8 cellular contexts compared by ENCODE assay signal in the genomic region with DNA sequence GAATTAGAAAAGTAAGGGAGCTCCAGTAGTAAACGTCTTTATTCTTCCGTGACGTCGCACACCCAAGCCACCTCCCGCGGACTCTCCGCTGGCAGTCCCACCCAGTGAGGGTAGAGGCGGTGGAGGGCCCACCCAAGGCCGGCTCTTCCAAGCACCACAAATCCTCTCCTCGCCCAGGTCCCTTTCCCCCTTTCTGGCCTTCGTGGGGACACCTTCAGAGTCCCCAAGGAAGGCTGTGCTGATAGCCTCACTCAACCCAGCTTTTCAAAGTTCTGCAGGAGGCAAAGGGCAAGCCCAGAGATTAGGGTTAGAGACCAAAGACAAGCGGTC. TPM values are rescaled to one million over a fixed set of nuclear protein-coding genes. Genes with fewer than 3 reads are reported as not detected.
A peak's percentile ranks its signal among the peaks of the same experiment; 100 is the strongest.
DNase-seq lines count a peak whose midpoint lies in the region; ATAC-seq, FAIRE-seq and TF ChIP-seq lines count a peak whose summit lies in the region.

No MANE protein-coding gene starts in this region.

- no TSS peak for BruUV-seq in MCF 10A (replicated peaks; lab: Mats Ljungman, UMichigan)

- ATAC-seq in HG03460 (IDR thresholded peaks at IDR 0.05; ENCODE audit: unreplicated experiment) (peak; percentile 18), lung (ENCODE audit: insufficient read depth, low FRiP score) (no peak)

- H3K4me1 ChIP-seq in lung (ENCODE audit: control insufficient read depth in 2 of 2, insufficient read depth in 2 of 2, low read length in 2 of 2) = peaks cover 0 to 3% of the 10 kb centered on the region in 2 donors

- intact Hi-C loops in activated CD4-positive, alpha-beta T cell treated with anti-CD3 and anti-CD28 coated beads, Interleukin-2, amount 10 ng/mL, durations not matched to agents 24 days and 14 days (cut with micrococcal nuclease) = loop anchor here (1.0 kb wide), 2 partner anchors 25 to 31 kb away; partner anchors contain the start of gene NUDC
- intact Hi-C loops in MCF 10A (cut with micrococcal nuclease) = no loop called here

- peak overlapping the region; percentile 88 to 98 for H3K27ac ChIP-seq in lung (ENCODE audit: low read depth in 1 of 2, low read length in 1 of 2)

- CTCF ChIA-PET in MCF 10A (lab: Yijun Ruan, JAX) = interaction anchor here (0.6 to 1.2 kb wide), 5 partner anchors 9 to 288 kb away, joined by 3 to 4 read pairs (median 3); no protein-coding TSS in a partner anchor

- no peak for DNase-seq in activated CD4-positive, alpha-beta T cell treated with anti-CD3 and anti-CD28 coated beads, Interleukin-2, amount 10 ng/mL, durations not matched to agents 24 days and 14 days
- no peak for DNase-seq in activated CD4-positive, alpha-beta T cell treated with anti-CD3 and anti-CD28 coated beads for 48 hours
- DNase-seq in MCF 10A (ENCODE audit: unreplicated experiment) (no peak), lung (ENCODE audit: low spot score) (no peak), urothelium cell line (ENCODE audit: low spot score) (peak; percentile 33), GM19238 (ENCODE audit: insufficient read length, low spot score) (no peak), NCI-H2196 (lab: John Stamatoyannopoulos, UW; ENCODE audit: unreplicated experiment) (no peak)

- peaks cover 22% of the 10 kb centered on the region for H3K4me1 Mint-ChIP-seq in activated CD4-positive, alpha-beta T cell treated with anti-CD3 and anti-CD28 coated beads, Interleukin-2, amount 10 ng/mL, durations not matched to agents 24 days and 14 days
- peaks cover 29% of the 10 kb centered on the region for H3K4me1 Mint-ChIP-seq in MCF 10A (ENCODE audit: insufficient read depth, unreplicated experiment)

- TF ChIP-seq CTCF in MCF 10A (IDR thresholded peaks at IDR 0.05; ENCODE audit: unreplicated experiment) (no peak), lung (IDR thresholded peaks at IDR 0.05; ENCODE audit: control extremely low read depth, extremely low read depth) (no peak)

- no peaks in the 10 kb centered on the region for H3K9me3 Mint-ChIP-seq in activated CD4-positive, alpha-beta T cell treated with anti-CD3 and anti-CD28 coated beads, Interleukin-2, amount 10 ng/mL, durations not matched to agents 24 days and 14 days
- no peaks in the 10 kb centered on the region for H3K9me3 Mint-ChIP-seq in MCF 10A (ENCODE audit: unreplicated experiment)

- H3K9me3 ChIP-seq in lung (ENCODE audit: control insufficient read depth in 2 of 2, insufficient read depth in 1 of 2, low read length in 1 of 2) = no peaks in the 10 kb centered on the region

- no peaks in the 10 kb centered on the region for H3K27me3 ChIP-seq in lung (ENCODE audit: control insufficient read depth, insufficient read depth)

- FAIRE-seq in urothelium cell line (lab: Jason Lieb, UNC) = no peak

- peaks cover 52% of the 10 kb centered on the region for H3K36me3 Mint-ChIP-seq in activated CD4-positive, alpha-beta T cell treated with anti-CD3 and anti-CD28 coated beads, Interleukin-2, amount 10 ng/mL, durations not matched to agents 24 days and 14 days (ENCODE audit: low read depth)
- H3K36me3 Mint-ChIP-seq in MCF 10A (ENCODE audit: insufficient read depth, unreplicated experiment) = peaks cover 85% of the 10 kb centered on the region

- POLR2A ChIA-PET in MCF 10A (lab: Yijun Ruan, JAX) = interaction anchor here (0.5 to 6.4 kb wide), 17 partner anchors 10 to 811 kb away, joined by 3 to 103 read pairs (median 5); partner anchors contain the start of genes GPATCH3, KDF1, NUDC and SFN

- peak overlapping the region; percentile 96 for H3K4me3 Mint-ChIP-seq in activated CD4-positive, alpha-beta T cell treated with anti-CD3 and anti-CD28 coated beads, Interleukin-2, amount 10 ng/mL, durations not matched to agents 24 days and 14 days
- peak overlapping the region; percentile 91 for H3K4me3 Mint-ChIP-seq in MCF 10A (ENCODE audit: unreplicated experiment)

- peak overlapping the region; percentile 76 for H3K4me3 ChIP-seq in lung

- peaks cover 7 to 31% of the 10 kb centered on the region in 2 donors for H3K36me3 ChIP-seq in lung (ENCODE audit: control insufficient read depth in 2 of 2, insufficient read depth in 2 of 2, low read length in 2 of 2)

- no peaks in the 10 kb centered on the region for H3K27me3 Mint-ChIP-seq in activated CD4-positive, alpha-beta T cell treated with anti-CD3 and anti-CD28 coated beads, Interleukin-2, amount 10 ng/mL, durations not matched to agents 24 days and 14 days
- H3K27me3 Mint-ChIP-seq in MCF 10A (ENCODE audit: insufficient read depth, unreplicated experiment) = no peaks in the 10 kb centered on the region

- H3K27ac Mint-ChIP-seq in activated CD4-positive, alpha-beta T cell treated with anti-CD3 and anti-CD28 coated beads, Interleukin-2, amount 10 ng/mL, durations not matched to agents 24 days and 14 days = peak overlapping the region; percentile 94
- peak overlapping the region; percentile 93 for H3K27ac Mint-ChIP-seq in MCF 10A (ENCODE audit: low read depth, unreplicated experiment)

- 6% methylated on average over 12 of the region's 12 CpGs for WGBS in lung, 2 donors

RNA-seq across cellular contexts. Expression of gene GPN2, which starts 0.3 kb away (rescaled TPM):
- total RNA-seq in activated CD4-positive, alpha-beta T cell treated with anti-CD3 and anti-CD28 coated beads, Interleukin-2, amount 10 ng/mL, durations not matched to agents 24 days and 14 days = 41.8 and 47.1 TPM in 2 replicates
- total RNA-seq in MCF 10A (2022) = 38.9 and 39.7 TPM in 2 replicates
- total RNA-seq in lung = 10 to 100 TPM; 13.7 to 25.6 TPM
- 10 to 100 TPM; 15.3 to 17.6 TPM for polyA plus RNA-seq in lung

RNA-seq across cellular contexts. Expression of gene GPATCH3, which starts 9.8 kb away (rescaled TPM):
- total RNA-seq in activated CD4-positive, alpha-beta T cell treated with anti-CD3 and anti-CD28 coated beads, Interleukin-2, amount 10 ng/mL, durations not matched to agents 24 days and 14 days = 12.1 and 14.2 TPM in 2 replicates
- total RNA-seq in MCF 10A (2022) (9.9 and 14.1 TPM in 2 replicates), lung (10 to 100 TPM; 10.4 to 16.7 TPM)
- polyA plus RNA-seq in lung = 10 to 100 TPM; 11.5 to 17.5 TPM

RNA-seq across cellular contexts. Expression of gene NR0B2, which starts 23.3 kb away (rescaled TPM):
- total RNA-seq in activated CD4-positive, alpha-beta T cell treated with anti-CD3 and anti-CD28 coated beads, Interleukin-2, amount 10 ng/mL, durations not matched to agents 24 days and 14 days = not detected in 2 replicates
- total RNA-seq in MCF 10A (2022) (not detected in 2 replicates), lung (1 to 10 TPM; 2.1 to 2.3 TPM)
- polyA plus RNA-seq in lung = 1 to 10 TPM; 1.6 to 6.0 TPM

RNA-seq across cellular contexts. Expression of gene SFN, which starts 27.5 kb away (rescaled TPM):
- total RNA-seq in activated CD4-positive, alpha-beta T cell treated with anti-CD3 and anti-CD28 coated beads, Interleukin-2, amount 10 ng/mL, durations not matched to agents 24 days and 14 days = 0.24 and 0.47 TPM in 2 replicates
- 270 and 337 TPM in 2 replicates for total RNA-seq in MCF 10A (2022)
- total RNA-seq in lung = 100 to 1,000 TPM in 1 of 2 donors, 1 to 10 TPM in 1; 1.4 to 118 TPM
- polyA plus RNA-seq in lung = 100 to 1,000 TPM in 1 of 2 donors, 10 to 100 TPM in 1; 99.4 to 178 TPM

RNA-seq across cellular contexts. Expression of gene NUDC, which starts 31.1 kb away (rescaled TPM):
- 169 and 171 TPM in 2 replicates for total RNA-seq in activated CD4-positive, alpha-beta T cell treated with anti-CD3 and anti-CD28 coated beads, Interleukin-2, amount 10 ng/mL, durations not matched to agents 24 days and 14 days
- total RNA-seq in MCF 10A (2022) (96.8 and 106 TPM in 2 replicates), lung (10 to 100 TPM; 39.3 to 68.7 TPM)
- polyA plus RNA-seq in lung = 10 to 100 TPM; 60.1 to 77.8 TPM
